Comparison of ENCODE assay signal across 10 cellular contexts in genomic region chr14:100066984-100067383, GRCh38. TPM values are rescaled to one million over a fixed set of nuclear protein-coding genes. Genes with fewer than 3 reads are reported as not detected.
A peak's percentile ranks its signal among the peaks of the same experiment; 100 is the strongest.
DNase-seq lines count a peak whose midpoint lies in the region; ATAC-seq and TF ChIP-seq lines count a peak whose summit lies in the region.
"Had no signal": no experiment of that assay in that cellular context is flagged by ENCODE, and none has a peak within 500 bp of the region (broad histone marks: within the 10 kb centered on the region; RNA-seq: fewer than 3 reads in every experiment).

No MANE protein-coding gene starts in this region.

- CTCF ChIA-PET in activated CD4-positive, alpha-beta T cell treated with anti-CD3 and anti-CD28 coated beads for 36 hours (lab: Charles Lee): interaction anchor here (0.8 to 17.2 kb wide), 9 partner anchors 8 to 174 kb away, joined by 3 to 231 read pairs (median 22); no protein-coding TSS in a partner anchor

- H3K9me3 ChIP-seq in Peyer's patch (no peaks in the 10 kb centered on the region), colonic mucosa (no peaks in the 10 kb centered on the region)

- peak; percentile 71 for DNase-seq in activated CD4-positive, alpha-beta T cell treated with anti-CD3 and anti-CD28 coated beads for 36 hours
- no peak for DNase-seq in activated CD4-positive, alpha-beta T cell treated with anti-CD3 and anti-CD28 coated beads for 1 hour
- DNase-seq in Peyer's patch (peak in 1 of 3 donors; percentile 39), colonic mucosa (no peak), GM13976 (ENCODE audit: low spot score) (no peak), NCI-H226 (no peak), amygdala (lab: John Stamatoyannopoulos, UW) (no peak)
- peak; percentile 54 for DNase-seq in stimulated activated naive CD8-positive, alpha-beta T cell treated with anti-CD3 and anti-CD28 coated beads, Interleukin-15, Interleukin-2, amounts not matched to agents 100 U/mL and 50 U/mL, for 24 hours
- DNase-seq: NCI-H1694 treated with DMSO at 0.1 percent for 48 hours, RPMI8226 had no signal

- H3K4me1 ChIP-seq in Peyer's patch (peaks cover 0 to 20% (median 7%) of the 10 kb centered on the region in 4 donors), colonic mucosa (no peaks in the 10 kb centered on the region)

- H3K27ac ChIP-seq in Peyer's patch (peak overlapping the region; percentile 80 to 93 (median 84)), colonic mucosa (peak overlapping the region; percentile 74)

- ATAC-seq in activated CD4-positive, alpha-beta T cell treated with anti-CD3 and anti-CD28 coated beads for 36 hours: peak; percentile 3
- ATAC-seq in stimulated activated naive CD8-positive, alpha-beta T cell treated with anti-CD3 and anti-CD28 coated beads, Interleukin-15, Interleukin-2, amounts not matched to agents 100 U/mL and 50 U/mL, for 24 hours: no peak

- H3K36me3 ChIP-seq in Peyer's patch (no peaks in the 10 kb centered on the region), colonic mucosa (no peaks in the 10 kb centered on the region)

- TF ChIP-seq CTCF in Peyer's patch (IDR thresholded peaks at IDR 0.05) (no peak), colonic mucosa (IDR thresholded peaks at IDR 0.05) (no peak), GM13976 (IDR thresholded peaks at IDR 0.05; ENCODE audit: borderline replicate concordance, control extremely low read depth, extremely low read depth, insufficient read depth, missing control alignments) (no peak)

- H3K9ac ChIP-seq in colonic mucosa (ENCODE audit: low read depth in 2 of 2, low read length in 2 of 2): peak overlapping the region; percentile 10 to 26

- H3K27me3 ChIP-seq in Peyer's patch: no peaks in the 10 kb centered on the region
- H3K27me3 ChIP-seq in colonic mucosa: no peaks in the 10 kb centered on the region

- intact Hi-C loops in activated CD4-positive, alpha-beta T cell treated with anti-CD3 and anti-CD28 coated beads for 36 hours (cut with DNase I, micrococcal nuclease): loop anchor here (1.0 to 10.0 kb wide), 11 partner anchors 8 to 1902 kb away; partner anchors contain the start of genes BCL11B (in 1 of the 2), CCDC85C (in 1 of the 2), CCNK (in 1 of the 2) and PPP2R5C (in 1 of the 2)
- intact Hi-C loops in colonic mucosa (cut with DNase I): no loop called here

- POLR2A ChIA-PET in activated CD4-positive, alpha-beta T cell treated with anti-CD3 and anti-CD28 coated beads for 36 hours (lab: Charles Lee): interaction anchor here (0.7 to 12.0 kb wide), 6 partner anchors 8 to 37 kb away, joined by 3 to 162 read pairs (median 14); no protein-coding TSS in a partner anchor

- no peaks in the 10 kb centered on the region for H3K27me3 Mint-ChIP-seq in activated CD4-positive, alpha-beta T cell treated with anti-CD3 and anti-CD28 coated beads for 36 hours

- H3K4me1 Mint-ChIP-seq in activated CD4-positive, alpha-beta T cell treated with anti-CD3 and anti-CD28 coated beads for 36 hours: peaks cover 66% of the 10 kb centered on the region

- in situ Hi-C loops in GM13976 (cut with MboI; ENCODE audit: low sequenced_read_pairs, unreplicated experiment): no loop called here

- H3K27ac Mint-ChIP-seq in activated CD4-positive, alpha-beta T cell treated with anti-CD3 and anti-CD28 coated beads for 36 hours: peak overlapping the region; percentile 99

- H3K9me3 Mint-ChIP-seq in activated CD4-positive, alpha-beta T cell treated with anti-CD3 and anti-CD28 coated beads for 36 hours (ENCODE audit: low read depth): no peaks in the 10 kb centered on the region

- peaks cover 42% of the 10 kb centered on the region for H3K36me3 Mint-ChIP-seq in activated CD4-positive, alpha-beta T cell treated with anti-CD3 and anti-CD28 coated beads for 36 hours (ENCODE audit: low read depth)

- H3K4me3 Mint-ChIP-seq in activated CD4-positive, alpha-beta T cell treated with anti-CD3 and anti-CD28 coated beads for 36 hours: peak overlapping the region; percentile 75

- no peak for TF ChIP-seq POLR2A in Peyer's patch (IDR thresholded peaks at IDR 0.05)

- H3K4me3 ChIP-seq in Peyer's patch (peak overlapping the region; percentile 32 to 51 (median 40)), colonic mucosa (peak overlapping the region; percentile 1)

RNA-seq across cellular contexts. Expression of gene EVL, which starts 1.8 kb away (rescaled TPM):
- total RNA-seq in activated CD4-positive, alpha-beta T cell treated with anti-CD3 and anti-CD28 coated beads for 36 hours: 100 to 1,000 TPM; 249 to 378 TPM
- total RNA-seq in Peyer's patch (100 to 1,000 TPM in 2 of 4 donors, 10 to 100 TPM in 2; 44.9 to 409 (median 110) TPM), colonic mucosa (10 to 100 TPM; 13.7 to 15.4 TPM)

Comparison
In these comparisons a context has a peak if more than half of its experiments do, and no peak if none do; other contexts are left out.
1. DNase-seq: peak in activated CD4-positive, alpha-beta T cell treated with anti-CD3 and anti-CD28 coated beads for 36 hours (single experiment) and stimulated activated naive CD8-positive, alpha-beta T cell treated with anti-CD3 and anti-CD28 coated beads, Interleukin-15, Interleukin-2, amounts not matched to agents 100 U/mL and 50 U/mL, for 24 hours (single experiment); none in activated CD4-positive, alpha-beta T cell treated with anti-CD3 and anti-CD28 coated beads for 1 hour (single experiment), colonic mucosa (single experiment), GM13976 (single experiment), NCI-H226 (single experiment) and amygdala (0 of 56).